10 cellular contexts compared by ENCODE assay signal in genomic region chr4:76546282-76547166, GRCh38.
DNase-seq lines count a peak whose midpoint lies in the region; ATAC-seq and TF ChIP-seq lines count a peak whose summit lies in the region.
"Had no signal": no experiment of that assay in that cellular context is flagged by ENCODE, and none has a peak within 500 bp of the region (broad histone marks: within the 10 kb centered on the region; RNA-seq: fewer than 3 reads in every experiment).

No MANE protein-coding gene starts in this region.

- no peaks in the 10 kb centered on the region for H3K27me3 ChIP-seq in BLaER1 treated with 17β-estradiol and CSF1 and Interleukin-3, amounts not matched to agents 10 nM and 100 nM
- H3K27me3 ChIP-seq in Loucy (ENCODE audit: insufficient read depth, low read length, poor library complexity, severe bottlenecking) = no peaks in the 10 kb centered on the region

- DNase-seq in choroid plexus epithelial cell (ENCODE audit: low read depth) = peak; percentile 89
- no peak for DNase-seq in GM20000 (ENCODE audit: low spot score)
- no peak for DNase-seq in OCI-LY7 (ENCODE audit: low spot score)
- DNase-seq: effector CD4-positive, alpha-beta T cell had no signal

- peak overlapping the region in 9 of 11 experiments; percentile 28 to 81 (median 77); a peak in 19 of 22 replicates for H3K27ac ChIP-seq in BLaER1 treated with 17β-estradiol and CSF1 and Interleukin-3, amounts not matched to agents 10 nM and 100 nM
- H3K27ac ChIP-seq in mesodermal cell (ENCODE audit: low read depth, low read length, severe bottlenecking) (peak overlapping the region; percentile 68), OCI-LY7 (ENCODE audit: low read depth, low read length, poor library complexity, severe bottlenecking) (no peak overlapping the region)
- H3K27ac ChIP-seq: HL-60 had no signal

- H3K4me2 ChIP-seq in BLaER1 treated with 17β-estradiol and CSF1 and Interleukin-3, amounts not matched to agents 10 nM and 100 nM = peak overlapping the region; percentile 32 to 90 (median 82); a peak in 21 of 22 replicates
- H3K4me2 ChIP-seq in Loucy (ENCODE audit: low read depth, low read length, poor library complexity, severe bottlenecking) = peak overlapping the region; percentile 66
- H3K4me2 ChIP-seq in OCI-LY7 (ENCODE audit: low read length) = no peak overlapping the region

- POLR2A ChIA-PET in OCI-LY7 (lab: Charles Lee) = no interaction called here

- no peaks in the 10 kb centered on the region for H3K9me2 ChIP-seq in Loucy (replicated peaks; ENCODE audit: low read depth, low read length)
- no peaks in the 10 kb centered on the region for H3K9me2 ChIP-seq in OCI-LY7 (ENCODE audit: insufficient read depth, low read length)

- intact Hi-C loops in OCI-LY7 (cut with micrococcal nuclease; ENCODE audit: unreplicated experiment) = no loop called here

- no peaks in the 10 kb centered on the region for H3K79me2 ChIP-seq in Loucy (ENCODE audit: insufficient read depth, low read length)
- no peaks in the 10 kb centered on the region for H3K79me2 ChIP-seq in OCI-LY7 (ENCODE audit: insufficient read depth, low read depth, low read length)

- peak overlapping the region in 3 of 10 experiments; percentile 30 to 42 (median 37); a peak in 3 of 20 replicates for H3K4me3 ChIP-seq in BLaER1 treated with 17β-estradiol and CSF1 and Interleukin-3, amounts not matched to agents 10 nM and 100 nM
- H3K4me3 ChIP-seq in Loucy (ENCODE audit: low read length, poor library complexity, severe bottlenecking) (no peak overlapping the region), choroid plexus epithelial cell (ENCODE audit: low read depth, low read length) (no peak overlapping the region), mesodermal cell (ENCODE audit: extremely low read depth, insufficient read depth, low read length, poor library complexity, severe bottlenecking) (no peak overlapping the region), OCI-LY7 (ENCODE audit: low read depth, low read length, poor library complexity, severe bottlenecking) (no peak overlapping the region)

- H3F3A ChIP-seq in Loucy (ENCODE audit: low read depth) = 0 out of 2 replicates have a peak, but pooled peaks cover 4% of the 10 kb centered on the region

- WGBS in mesodermal cell (ENCODE audit: insufficient coverage in 2 of 2), 2 experiments = 58 to 60% methylated on average over 3 to 6 of the region's 9 CpGs

- TF ChIP-seq CTCF in Loucy (conservative IDR thresholded peaks at IDR 0.05; ENCODE audit: low read length) (no peak), choroid plexus epithelial cell (conservative IDR thresholded peaks at IDR 0.05; ENCODE audit: low read depth, low read length) (no peak), GM20000 (IDR thresholded peaks at IDR 0.05; ENCODE audit: extremely low read depth, missing control alignments) (no peak), OCI-LY7 (conservative IDR thresholded peaks at IDR 0.05; ENCODE audit: low read length) (no peak)

- ATAC-seq in GM18520 (IDR thresholded peaks at IDR 0.05; ENCODE audit: unreplicated experiment) = no peak
- no peak for ATAC-seq in GM21825 (IDR thresholded peaks at IDR 0.05; ENCODE audit: unreplicated experiment)

- H3K4me1 ChIP-seq in BLaER1 treated with 17β-estradiol and CSF1 and Interleukin-3, amounts not matched to agents 10 nM and 100 nM = peaks cover 43 to 92% (median 71%) of the 10 kb centered on the region in 10 experiments
- H3K4me1 ChIP-seq in Loucy (ENCODE audit: insufficient read depth, low read length, poor library complexity, severe bottlenecking) = peaks cover 37% of the 10 kb centered on the region
- H3K4me1 ChIP-seq in mesodermal cell (ENCODE audit: control insufficient read depth, insufficient read depth, low read length, poor library complexity, severe bottlenecking) = peaks cover 15% of the 10 kb centered on the region
- H3K4me1 ChIP-seq in OCI-LY7 (ENCODE audit: insufficient read depth, low read length, poor library complexity, severe bottlenecking) = no peaks in the 10 kb centered on the region

- peaks cover 11 to 21% (median 17%) of the 10 kb centered on the region in 11 experiments; a peak in 19 of 22 replicates for H3K9me3 ChIP-seq in BLaER1 treated with 17β-estradiol and CSF1 and Interleukin-3, amounts not matched to agents 10 nM and 100 nM (replicated peaks in 1 of 11)
- no peaks in the 10 kb centered on the region for H3K9me3 ChIP-seq in Loucy (ENCODE audit: insufficient read depth, low read depth, low read length)
- no peaks in the 10 kb centered on the region for H3K9me3 ChIP-seq in mesodermal cell (ENCODE audit: control insufficient read depth, low read length)
- no peaks in the 10 kb centered on the region for H3K9me3 ChIP-seq in OCI-LY7 (ENCODE audit: low read length)

- H3K36me3 ChIP-seq in BLaER1 treated with 17β-estradiol and CSF1 and Interleukin-3, amounts not matched to agents 10 nM and 100 nM = no peaks in the 10 kb centered on the region
- H3K36me3 ChIP-seq in Loucy (ENCODE audit: insufficient read depth, low read length) (no peaks in the 10 kb centered on the region), mesodermal cell (ENCODE audit: control insufficient read depth, insufficient read depth, low read length) (no peaks in the 10 kb centered on the region), OCI-LY7 (ENCODE audit: insufficient read depth, low read length) (no peaks in the 10 kb centered on the region)

- no TSS peak for BruUV-seq in OCI-LY7 (replicated peaks; lab: Mats Ljungman, UMichigan)

- peak overlapping the region in 9 of 11 experiments; percentile 13 to 71 (median 62); a peak in 16 of 22 replicates for H3K9ac ChIP-seq in BLaER1 treated with 17β-estradiol and CSF1 and Interleukin-3, amounts not matched to agents 10 nM and 100 nM
- H3K9ac ChIP-seq in Loucy (ENCODE audit: low read depth, low read length, poor library complexity, severe bottlenecking) = no peak overlapping the region

- no peaks in the 10 kb centered on the region for H4K20me1 ChIP-seq in BLaER1 treated with 17β-estradiol and CSF1 and Interleukin-3, amounts not matched to agents 10 nM and 100 nM
- H4K20me1 ChIP-seq in Loucy (ENCODE audit: insufficient read depth, low read length, poor library complexity, severe bottlenecking) = no peaks in the 10 kb centered on the region
- no peaks in the 10 kb centered on the region for H4K20me1 ChIP-seq in OCI-LY7 (ENCODE audit: insufficient read depth, low read length)

- CTCF ChIA-PET in OCI-LY7 (lab: Charles Lee; ENCODE audit: unreplicated experiment) = no interaction called here

- H2AFZ ChIP-seq in Loucy (ENCODE audit: low read length) = no peak overlapping the region
- no peak overlapping the region for H2AFZ ChIP-seq in OCI-LY7 (ENCODE audit: low read length)
